ENCODE assay signal across 13 cellular contexts in genomic region chr11:131893103-131893502, GRCh38.
A peak's percentile ranks its signal among the peaks of the same experiment; 100 is the strongest.
DNase-seq lines count a peak whose midpoint lies in the region; ATAC-seq, FAIRE-seq and TF ChIP-seq lines count a peak whose summit lies in the region.
"Had no signal": no experiment of that assay in that cellular context is flagged by ENCODE, and none has a peak within 500 bp of the region (broad histone marks: within the 10 kb centered on the region; RNA-seq: fewer than 3 reads in every experiment).

No MANE protein-coding gene starts in this region.

- WGBS in body of pancreas, 2 donors: 82 to 84% methylated on average over 3 of the region's 3 CpGs

- H3K9me3 Mint-ChIP-seq in type B pancreatic cell: peaks cover under 1% of the 10 kb centered on the region

- ATAC-seq in GM19372 (IDR thresholded peaks at IDR 0.05; ENCODE audit: low read depth, unreplicated experiment) (peak; percentile 69), HG02642 (IDR thresholded peaks at IDR 0.05; ENCODE audit: poor library complexity, unreplicated experiment) (peak; percentile 82), HG03342 (IDR thresholded peaks at IDR 0.05; ENCODE audit: unreplicated experiment) (peak; percentile 88), body of pancreas (no peak)
- ATAC-seq: heart right ventricle had no signal

- TF ChIP-seq POLR2A in GM12892 (IDR thresholded peaks at IDR 0.05; ENCODE audit: low read depth, low read length): no peak
- no peak for TF ChIP-seq POLR2A in body of pancreas (IDR thresholded peaks at IDR 0.05)

- H3K9me3 ChIP-seq in body of pancreas: no peaks in the 10 kb centered on the region
- H3K9me3 ChIP-seq: heart right ventricle had no signal

- H3K27me3 Mint-ChIP-seq in type B pancreatic cell: peaks cover 21% of the 10 kb centered on the region
- H3K27me3 Mint-ChIP-seq: stimulated activated naive B cell treated with anti-CD40 and anti-IgM and Interleukin-4, amounts not matched to agents 10 μg/mL and 1 μg/mL and 100 μg/mL, for 72 hours had no signal

- no peak for TF ChIP-seq CTCF in type B pancreatic cell (conservative IDR thresholded peaks at IDR 0.05)
- no peak for TF ChIP-seq CTCF in body of pancreas (IDR thresholded peaks at IDR 0.05)

- no peak overlapping the region for H3K27ac Mint-ChIP-seq in type B pancreatic cell
- H3K27ac Mint-ChIP-seq: stimulated activated naive B cell treated with anti-CD40 and anti-IgM and Interleukin-4, amounts not matched to agents 10 μg/mL and 1 μg/mL and 100 μg/mL, for 72 hours had no signal

- peak; percentile 34 for DNase-seq in GM12892 (ENCODE audit: insufficient read length)
- no peak for DNase-seq in type B pancreatic cell (ENCODE audit: extremely low spot score, unreplicated experiment)
- DNase-seq in NCI-H2227 (lab: John Stamatoyannopoulos, UW; ENCODE audit: unreplicated experiment): no peak
- no peak for DNase-seq in body of pancreas
- DNase-seq in central memory CD4-positive, alpha-beta T cell: no peak
- DNase-seq: amygdala; heart right ventricle; RPMI8226; stimulated activated naive B cell treated with anti-CD40 and anti-IgM and Interleukin-4, amounts not matched to agents 10 μg/mL and 1 μg/mL and 100 μg/mL, for 72 hours had no signal

- H3K27me3 ChIP-seq in body of pancreas: no peaks in the 10 kb centered on the region

- no peak overlapping the region for H3K4me3 ChIP-seq in body of pancreas
- H3K4me3 ChIP-seq: heart right ventricle had no signal

- no peaks in the 10 kb centered on the region for H3K4me1 ChIP-seq in body of pancreas

- H3K36me3 ChIP-seq in body of pancreas (replicated peaks in 1 of 2; ENCODE audit: insufficient read depth in 1 of 2, low read depth in 2 of 2): no peaks in the 10 kb centered on the region
- H3K36me3 ChIP-seq: heart right ventricle had no signal

- no peak overlapping the region for H3K27ac ChIP-seq in body of pancreas
- H3K27ac ChIP-seq: heart right ventricle had no signal

- H3K4me3 Mint-ChIP-seq in type B pancreatic cell: no peak overlapping the region
- H3K4me3 Mint-ChIP-seq: stimulated activated naive B cell treated with anti-CD40 and anti-IgM and Interleukin-4, amounts not matched to agents 10 μg/mL and 1 μg/mL and 100 μg/mL, for 72 hours had no signal

- intact Hi-C loops in body of pancreas (cut with DNase I): no loop called here

- H3K4me1 Mint-ChIP-seq in type B pancreatic cell (ENCODE audit: unreplicated experiment): peaks cover 10% of the 10 kb centered on the region
- H3K4me1 Mint-ChIP-seq: stimulated activated naive B cell treated with anti-CD40 and anti-IgM and Interleukin-4, amounts not matched to agents 10 μg/mL and 1 μg/mL and 100 μg/mL, for 72 hours had no signal

- H3K36me3 Mint-ChIP-seq in type B pancreatic cell: no peaks in the 10 kb centered on the region
- H3K36me3 Mint-ChIP-seq: stimulated activated naive B cell treated with anti-CD40 and anti-IgM and Interleukin-4, amounts not matched to agents 10 μg/mL and 1 μg/mL and 100 μg/mL, for 72 hours had no signal

- peak; percentile 94 for FAIRE-seq in GM12892 (lab: Jason Lieb, UNC)
- FAIRE-seq: endometrium had no signal
